ENCODE assay signal across 13 cellular contexts in the genomic region with DNA sequence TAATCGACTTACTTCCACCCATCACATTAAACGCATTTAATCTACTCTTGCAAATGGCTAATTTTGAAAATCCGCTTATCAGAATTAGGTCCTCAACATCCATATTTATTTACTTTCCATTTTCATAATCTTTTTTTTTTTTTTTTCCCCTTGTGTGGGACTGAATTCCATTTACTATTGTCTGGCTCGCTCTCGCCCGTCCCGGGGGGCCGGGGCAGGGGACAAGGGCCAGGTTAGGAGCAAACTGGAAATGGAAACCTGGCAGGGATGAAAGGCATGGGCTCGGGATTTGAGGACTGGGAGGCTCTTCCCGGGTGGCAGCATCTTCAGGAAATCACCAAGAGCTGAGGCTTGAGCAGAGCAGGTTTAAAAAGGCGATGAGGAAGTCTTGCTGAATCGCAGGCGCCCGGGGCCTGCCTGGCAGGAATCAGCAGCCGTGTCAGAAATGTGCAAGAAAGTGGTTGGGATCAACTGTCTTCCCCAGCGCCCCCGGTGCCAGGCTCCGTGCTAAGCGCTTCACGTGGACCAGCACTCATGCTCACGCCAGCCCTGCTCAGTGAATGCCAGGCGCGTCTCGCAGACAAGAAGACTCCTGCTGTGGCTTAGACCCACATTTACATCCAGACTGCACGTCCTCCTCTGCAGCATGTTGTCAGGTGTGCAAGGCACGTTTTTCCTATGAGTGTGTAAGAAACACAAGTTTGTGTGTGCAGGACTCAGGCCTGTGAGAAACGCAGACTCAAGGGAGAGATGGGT.
DNase-seq lines count a peak whose midpoint lies in the region; ATAC-seq, FAIRE-seq and TF ChIP-seq lines count a peak whose summit lies in the region.
"Had no signal": no experiment of that assay in that cellular context is flagged by ENCODE, and none has a peak within 500 bp of the region (broad histone marks: within the 10 kb centered on the region; RNA-seq: fewer than 3 reads in every experiment).

No MANE protein-coding gene starts in this region.

- peaks cover 36% of the 10 kb centered on the region for H3K27me3 ChIP-seq in cardiac muscle cell
- H3K27me3 ChIP-seq in testis = no peaks in the 10 kb centered on the region
- H3K27me3 ChIP-seq in Karpas-422 (ENCODE audit: low read length) = no peaks in the 10 kb centered on the region
- peaks cover 0 to 32% (median 2%) of the 10 kb centered on the region in 4 donors for H3K27me3 ChIP-seq in pancreas
- H3K27me3 ChIP-seq: ovary had no signal

- H3K4me1 ChIP-seq in cardiac muscle cell (ENCODE audit: low read depth) = peaks cover 6% of the 10 kb centered on the region
- H3K4me1 ChIP-seq in testis = peaks cover 4% of the 10 kb centered on the region
- no peaks in the 10 kb centered on the region for H3K4me1 ChIP-seq in Karpas-422 (ENCODE audit: low read length)
- H3K4me1 ChIP-seq in pancreas = no peaks in the 10 kb centered on the region

- no peak overlapping the region for H3K27ac Mint-ChIP-seq in stimulated activated memory B cell treated with anti-CD40 and anti-IgM and Interleukin-4, amounts not matched to agents 10 μg/mL and 1 μg/mL and 100 μg/mL, for 72 hours
- H3K27ac Mint-ChIP-seq: activated naive CD8-positive, alpha-beta T cell treated with anti-CD3 and anti-CD28 coated beads, Interleukin-2, amount 10 ng/mL, durations not matched to agents 7 days and 5 days had no signal

- no peak overlapping the region for H3K9ac ChIP-seq in Karpas-422 (ENCODE audit: low read length)

- H3K4me2 ChIP-seq in Karpas-422 (ENCODE audit: low read depth, low read length, poor library complexity, severe bottlenecking) = no peak overlapping the region

- no peaks in the 10 kb centered on the region for H3K79me2 ChIP-seq in Karpas-422 (ENCODE audit: low read length)

- intact Hi-C loops in Right ventricle myocardium superior (cut with DNase I) = no loop called here
- intact Hi-C loops in testis (cut with DNase I; ENCODE audit: low total_unique reads) = no loop called here
- intact Hi-C loops in pancreas (cut with DNase I) = no loop called here

- no peaks in the 10 kb centered on the region for H3K9me3 Mint-ChIP-seq in stimulated activated memory B cell treated with anti-CD40 and anti-IgM and Interleukin-4, amounts not matched to agents 10 μg/mL and 1 μg/mL and 100 μg/mL, for 72 hours
- H3K9me3 Mint-ChIP-seq: activated naive CD8-positive, alpha-beta T cell treated with anti-CD3 and anti-CD28 coated beads, Interleukin-2, amount 10 ng/mL, durations not matched to agents 7 days and 5 days had no signal

- H3K27ac ChIP-seq in cardiac muscle cell (no peak overlapping the region), testis (no peak overlapping the region), Karpas-422 (ENCODE audit: low read length) (no peak overlapping the region), pancreas (no peak overlapping the region)
- H3K27ac ChIP-seq: ovary, upper lobe of left lung had no signal

- peaks cover 26% of the 10 kb centered on the region for H3K4me1 Mint-ChIP-seq in stimulated activated memory B cell treated with anti-CD40 and anti-IgM and Interleukin-4, amounts not matched to agents 10 μg/mL and 1 μg/mL and 100 μg/mL, for 72 hours

- peaks cover 92% of the 10 kb centered on the region for H3K27me3 Mint-ChIP-seq in stimulated activated memory B cell treated with anti-CD40 and anti-IgM and Interleukin-4, amounts not matched to agents 10 μg/mL and 1 μg/mL and 100 μg/mL, for 72 hours

- no peak for FAIRE-seq in pancreas (lab: Jason Lieb, UNC)

- H3K36me3 ChIP-seq in cardiac muscle cell (no peaks in the 10 kb centered on the region), testis (ENCODE audit: low read depth, missing control alignments) (no peaks in the 10 kb centered on the region), Karpas-422 (ENCODE audit: insufficient read depth, low read length) (no peaks in the 10 kb centered on the region), pancreas (no peaks in the 10 kb centered on the region)
- H3K36me3 ChIP-seq: ovary, upper lobe of left lung had no signal

- DNase-seq in cardiac muscle cell (ENCODE audit: low read depth in 1 of 2, low spot score in 1 of 2) (no peak), Right ventricle myocardium superior (no peak), left lobe of liver (ENCODE audit: low spot score) (peak; percentile 19), testis (no peak), Karpas-422 (no peak), pancreas (no peak)
- DNase-seq in activated CD8-positive, alpha-beta memory T cell treated with anti-CD3 and anti-CD28 coated beads, Interleukin-2, amount 50 U/mL, for 48 hours = peak; percentile 49
- DNase-seq: activated CD4-positive, alpha-beta T cell treated with anti-CD3 and anti-CD28 coated beads for 48 hours; activated naive CD8-positive, alpha-beta T cell treated with anti-CD3 and anti-CD28 coated beads, Interleukin-2, amount 10 ng/mL, durations not matched to agents 7 days and 5 days; SIG-M5 had no signal

- TF ChIP-seq CTCF in cardiac muscle cell (IDR thresholded peaks at IDR 0.05; ENCODE audit: low read depth, low read length) (no peak), testis (IDR thresholded peaks at IDR 0.05) (no peak), pancreas (IDR thresholded peaks at IDR 0.05) (no peak)

- H4K20me1 ChIP-seq in Karpas-422 (ENCODE audit: insufficient read depth, low read depth, low read length) = no peaks in the 10 kb centered on the region

- no peak overlapping the region for H2AFZ ChIP-seq in Karpas-422 (ENCODE audit: low read length)

- no peaks in the 10 kb centered on the region for H3K36me3 Mint-ChIP-seq in stimulated activated memory B cell treated with anti-CD40 and anti-IgM and Interleukin-4, amounts not matched to agents 10 μg/mL and 1 μg/mL and 100 μg/mL, for 72 hours
- H3K36me3 Mint-ChIP-seq: activated naive CD8-positive, alpha-beta T cell treated with anti-CD3 and anti-CD28 coated beads, Interleukin-2, amount 10 ng/mL, durations not matched to agents 7 days and 5 days had no signal

- H3K4me3 ChIP-seq in cardiac muscle cell (peak overlapping the region; percentile 20), testis (peak overlapping the region; percentile 18 to 24), Karpas-422 (ENCODE audit: low read length) (no peak overlapping the region), pancreas (no peak overlapping the region)
- H3K4me3 ChIP-seq: ovary had no signal

- no peak overlapping the region for H3K4me3 Mint-ChIP-seq in stimulated activated memory B cell treated with anti-CD40 and anti-IgM and Interleukin-4, amounts not matched to agents 10 μg/mL and 1 μg/mL and 100 μg/mL, for 72 hours
- H3K4me3 Mint-ChIP-seq: activated naive CD8-positive, alpha-beta T cell treated with anti-CD3 and anti-CD28 coated beads, Interleukin-2, amount 10 ng/mL, durations not matched to agents 7 days and 5 days had no signal

- no peak for ATAC-seq in Right ventricle myocardium superior (ENCODE audit: poor library complexity)
- no peak for ATAC-seq in left lobe of liver
- ATAC-seq in stimulated activated memory B cell treated with anti-CD40 and anti-IgM and Interleukin-4, amounts not matched to agents 10 μg/mL and 1 μg/mL and 100 μg/mL, for 72 hours = no peak
- ATAC-seq in pancreas = no peak

- H3K9me2 ChIP-seq in Karpas-422 (replicated peaks; ENCODE audit: insufficient read depth, low read length) = no peaks in the 10 kb centered on the region

- H3K9me3 ChIP-seq in cardiac muscle cell (ENCODE audit: low read depth) = no peaks in the 10 kb centered on the region
- no peaks in the 10 kb centered on the region for H3K9me3 ChIP-seq in testis
- H3K9me3 ChIP-seq in Karpas-422 (ENCODE audit: low read length) = no peaks in the 10 kb centered on the region
- no peaks in the 10 kb centered on the region for H3K9me3 ChIP-seq in pancreas
- H3K9me3 ChIP-seq: ovary, upper lobe of left lung had no signal

- TF ChIP-seq POLR2A in testis (IDR thresholded peaks at IDR 0.05) = no peak

- WGBS in testis, 2 donors = 24 to 38% methylated on average over 27 of the region's 27 CpGs
- WGBS in pancreas, 2 donors = 18 to 19% methylated on average over 27 of the region's 27 CpGs

Comparison
In these comparisons a context has a peak if more than half of its experiments do, and no peak if none do; other contexts are left out.
1. DNase-seq: peak in activated CD8-positive, alpha-beta memory T cell treated with anti-CD3 and anti-CD28 coated beads, Interleukin-2, amount 50 U/mL, for 48 hours (single experiment) and left lobe of liver (single experiment); none in cardiac muscle cell (0 of 2), Right ventricle myocardium superior (single experiment), testis (single experiment), Karpas-422 (single experiment) and pancreas (0 of 6).
2. H3K4me3 ChIP-seq: peak in cardiac muscle cell (single experiment) and testis (2 of 2); none in Karpas-422 (single experiment) and pancreas (0 of 4).